1 cellular context compared by ENCODE assay signal in genomic region chr2:200730960-200731359, GRCh38.
TF ChIP-seq lines count a peak whose summit lies in the region.

No MANE protein-coding gene starts in this region.

TF ChIP-seq in HCT116, 20 proteins besides CTCF, POLR2A, EP300 and RAD21 (continued from another document):
- no peak for TF ChIP-seq REST (IDR thresholded peaks at IDR 0.05; ENCODE audit: low read depth)
- no peak for TF ChIP-seq EZH2 (IDR thresholded peaks at IDR 0.05)
- no peak for TF ChIP-seq POLR2AphosphoS5 (IDR thresholded peaks at IDR 0.05; ENCODE audit: low read depth, low read length)
- TF ChIP-seq EGR1 (IDR thresholded peaks at IDR 0.05; ENCODE audit: low read depth) = no peak
